In genomic region chr2:127829845-127830246, GRCh38 we compare ENCODE assay signal across 8 cellular contexts. TPM values are rescaled to one million over a fixed set of nuclear protein-coding genes. Genes with fewer than 3 reads are reported as not detected.
A peak's percentile ranks its signal among the peaks of the same experiment; 100 is the strongest.
DNase-seq lines count a peak whose midpoint lies in the region; ATAC-seq and TF ChIP-seq lines count a peak whose summit lies in the region.

No MANE protein-coding gene starts in this region.

- H3K27me3 ChIP-seq in CD4-positive, CD25-positive, alpha-beta regulatory T cell (ENCODE audit: control insufficient read depth, insufficient read depth, low read length), result no peaks in the 10 kb centered on the region
- H3K27me3 ChIP-seq in upper lobe of right lung, result no peaks in the 10 kb centered on the region

- intact Hi-C loops in activated CD4-positive, alpha-beta T cell treated with anti-CD3 and anti-CD28 coated beads, Interleukin-2, amount 10 ng/mL, durations not matched to agents 24 days and 14 days (cut with micrococcal nuclease), result loop anchor here (1.0 kb wide), 2 partner anchors 19 to 27 kb away; partner anchors contain the start of gene WDR33
- intact Hi-C loops in upper lobe of right lung (cut with DNase I), result no loop called here

- peak overlapping the region in 3 of 4 donors; percentile 26 to 32 (median 31) for H3K4me3 Mint-ChIP-seq in CD4-positive, CD25-positive, alpha-beta regulatory T cell
- H3K4me3 Mint-ChIP-seq in activated CD4-positive, alpha-beta T cell treated with anti-CD3 and anti-CD28 coated beads, Interleukin-2, amount 10 ng/mL, durations not matched to agents 24 days and 14 days, result peak overlapping the region; percentile 53

- DNase-seq in CD4-positive, CD25-positive, alpha-beta regulatory T cell, result peak; percentile 20 to 87 (median 66)
- DNase-seq in activated CD4-positive, alpha-beta T cell treated with anti-CD3 and anti-CD28 coated beads, Interleukin-2, amount 10 ng/mL, durations not matched to agents 24 days and 14 days, result peak; percentile 90
- DNase-seq in islet precursor cell (peak; percentile 65), upper lobe of right lung (no peak), NCI-H774 (lab: John Stamatoyannopoulos, UW) (no peak), cerebellar nuclear complex (lab: John Stamatoyannopoulos, UW) (no peak)

- ATAC-seq in CD4-positive, CD25-positive, alpha-beta regulatory T cell (ENCODE audit: low read depth in 2 of 2), result peak; percentile 87 to 93
- ATAC-seq in GM19467 (IDR thresholded peaks at IDR 0.05; ENCODE audit: unreplicated experiment) (peak; percentile 97), HG03521 (IDR thresholded peaks at IDR 0.05; ENCODE audit: unreplicated experiment) (peak; percentile 97), upper lobe of right lung (peak; percentile 85)

- TF ChIP-seq CTCF in upper lobe of right lung (IDR thresholded peaks at IDR 0.05), result no peak

- peak overlapping the region; percentile 65 for H3K27ac ChIP-seq in CD4-positive, CD25-positive, alpha-beta regulatory T cell (ENCODE audit: insufficient read depth, low read length, poor library complexity, severe bottlenecking)
- no peak overlapping the region for H3K27ac ChIP-seq in upper lobe of right lung

- H3K36me3 ChIP-seq in CD4-positive, CD25-positive, alpha-beta regulatory T cell (ENCODE audit: control insufficient read depth, insufficient read depth, low read length), result no peaks in the 10 kb centered on the region
- no peaks in the 10 kb centered on the region for H3K36me3 ChIP-seq in upper lobe of right lung

- H3K9me3 Mint-ChIP-seq in CD4-positive, CD25-positive, alpha-beta regulatory T cell, result peaks cover 0 to 10% (median 2%) of the 10 kb centered on the region in 7 donors
- H3K9me3 Mint-ChIP-seq in activated CD4-positive, alpha-beta T cell treated with anti-CD3 and anti-CD28 coated beads, Interleukin-2, amount 10 ng/mL, durations not matched to agents 24 days and 14 days, result peaks cover 9% of the 10 kb centered on the region

- no peaks in the 10 kb centered on the region for H3K36me3 Mint-ChIP-seq in CD4-positive, CD25-positive, alpha-beta regulatory T cell
- peaks cover 14% of the 10 kb centered on the region for H3K36me3 Mint-ChIP-seq in activated CD4-positive, alpha-beta T cell treated with anti-CD3 and anti-CD28 coated beads, Interleukin-2, amount 10 ng/mL, durations not matched to agents 24 days and 14 days (ENCODE audit: low read depth)

- peaks cover 8% of the 10 kb centered on the region for H3K27me3 Mint-ChIP-seq in CD4-positive, CD25-positive, alpha-beta regulatory T cell
- peaks cover 2% of the 10 kb centered on the region for H3K27me3 Mint-ChIP-seq in activated CD4-positive, alpha-beta T cell treated with anti-CD3 and anti-CD28 coated beads, Interleukin-2, amount 10 ng/mL, durations not matched to agents 24 days and 14 days

- H3K4me1 Mint-ChIP-seq in CD4-positive, CD25-positive, alpha-beta regulatory T cell, result peaks cover 12 to 31% (median 23%) of the 10 kb centered on the region in 4 donors
- H3K4me1 Mint-ChIP-seq in activated CD4-positive, alpha-beta T cell treated with anti-CD3 and anti-CD28 coated beads, Interleukin-2, amount 10 ng/mL, durations not matched to agents 24 days and 14 days, result peaks cover 19% of the 10 kb centered on the region

- no peaks in the 10 kb centered on the region for H3K9me3 ChIP-seq in CD4-positive, CD25-positive, alpha-beta regulatory T cell (ENCODE audit: control insufficient read depth in 2 of 2, low read length in 2 of 2)
- no peaks in the 10 kb centered on the region for H3K9me3 ChIP-seq in upper lobe of right lung

- peaks cover 20% of the 10 kb centered on the region for H3K4me1 ChIP-seq in CD4-positive, CD25-positive, alpha-beta regulatory T cell (ENCODE audit: control insufficient read depth, insufficient read depth, low read length, poor library complexity, severe bottlenecking)
- no peaks in the 10 kb centered on the region for H3K4me1 ChIP-seq in upper lobe of right lung

- H3K4me3 ChIP-seq in CD4-positive, CD25-positive, alpha-beta regulatory T cell (ENCODE audit: low read depth, low read length), result peak overlapping the region; percentile 27
- H3K4me3 ChIP-seq in upper lobe of right lung, result no peak overlapping the region

- H3K27ac Mint-ChIP-seq in CD4-positive, CD25-positive, alpha-beta regulatory T cell, result peak overlapping the region; percentile 58 to 85 (median 84)
- H3K27ac Mint-ChIP-seq in activated CD4-positive, alpha-beta T cell treated with anti-CD3 and anti-CD28 coated beads, Interleukin-2, amount 10 ng/mL, durations not matched to agents 24 days and 14 days, result peak overlapping the region; percentile 68

RNA-seq across cellular contexts. Expression of gene WDR33, which starts 18.9 kb away (rescaled TPM):
- 71.4 TPM for total RNA-seq in CD4-positive, CD25-positive, alpha-beta regulatory T cell
- polyA plus RNA-seq in CD4-positive, CD25-positive, alpha-beta regulatory T cell, result 10 to 100 TPM; 31.5 to 42.5 (median 34.0) TPM
- total RNA-seq in activated CD4-positive, alpha-beta T cell treated with anti-CD3 and anti-CD28 coated beads, Interleukin-2, amount 10 ng/mL, durations not matched to agents 24 days and 14 days, result 76.7 and 79.5 TPM in 2 replicates
- 53.9 TPM for total RNA-seq in upper lobe of right lung

RNA-seq across cellular contexts. Expression of gene POLR2D, which starts 28.1 kb away (rescaled TPM):
- 25.3 TPM for total RNA-seq in CD4-positive, CD25-positive, alpha-beta regulatory T cell
- 10 to 100 TPM; 31.8 to 44.1 (median 36.0) TPM for polyA plus RNA-seq in CD4-positive, CD25-positive, alpha-beta regulatory T cell
- total RNA-seq in activated CD4-positive, alpha-beta T cell treated with anti-CD3 and anti-CD28 coated beads, Interleukin-2, amount 10 ng/mL, durations not matched to agents 24 days and 14 days, result 77.5 and 80.4 TPM in 2 replicates
- 23.1 TPM for total RNA-seq in upper lobe of right lung

RNA-seq across cellular contexts. Expression of gene AMMECR1L, which starts 55.9 kb away (rescaled TPM):
- 14.0 TPM for total RNA-seq in CD4-positive, CD25-positive, alpha-beta regulatory T cell
- 1 to 10 TPM; 3.3 to 8.5 (median 5.6) TPM for polyA plus RNA-seq in CD4-positive, CD25-positive, alpha-beta regulatory T cell
- 20.2 and 21.0 TPM in 2 replicates for total RNA-seq in activated CD4-positive, alpha-beta T cell treated with anti-CD3 and anti-CD28 coated beads, Interleukin-2, amount 10 ng/mL, durations not matched to agents 24 days and 14 days
- 17.2 TPM for total RNA-seq in upper lobe of right lung

Comparison
In these comparisons a context has a peak if more than half of its experiments do, and no peak if none do; other contexts are left out.
1. DNase-seq: peak in CD4-positive, CD25-positive, alpha-beta regulatory T cell (3 of 3), activated CD4-positive, alpha-beta T cell treated with anti-CD3 and anti-CD28 coated beads, Interleukin-2, amount 10 ng/mL, durations not matched to agents 24 days and 14 days (single experiment) and islet precursor cell (single experiment); none in upper lobe of right lung (single experiment), NCI-H774 (single experiment) and cerebellar nuclear complex (0 of 2).
2. Peak in every context shown above with its lines, with median percentiles within 50 percentile points of each other: ATAC-seq.